ENCODE assay signal across 22 cellular contexts in genomic region chr1:38207906-38208305, GRCh38.
DNase-seq lines count a peak whose midpoint lies in the region; ATAC-seq, FAIRE-seq and TF ChIP-seq lines count a peak whose summit lies in the region.
"Had no signal": no experiment of that assay in that cellular context is flagged by ENCODE, and none has a peak within 500 bp of the region (broad histone marks: within the 10 kb centered on the region; RNA-seq: fewer than 3 reads in every experiment).

No MANE protein-coding gene starts in this region.

- H3K23ac ChIP-seq in H1 (ENCODE audit: insufficient read length), result no peak overlapping the region
- no peak overlapping the region for H3K23ac ChIP-seq in neuronal stem cell (ENCODE audit: low read depth, low read length, poor library complexity)

- H3K14ac ChIP-seq in H1 (ENCODE audit: insufficient read length), result no peak overlapping the region
- H3K14ac ChIP-seq in neuronal stem cell (ENCODE audit: low read length), result peak overlapping the region; percentile 43

- H3K9ac ChIP-seq in H1 (replicated peaks in 1 of 4; ENCODE audit: extremely low read depth in 1 of 4, low read depth in 3 of 4, low read length in 3 of 4), result no peak overlapping the region
- H3K9ac ChIP-seq in neuronal stem cell (ENCODE audit: low read depth, low read length, poor library complexity), result no peak overlapping the region
- H3K9ac ChIP-seq: BLaER1 treated with 17β-estradiol and CSF1 and Interleukin-3, amounts not matched to agents 10 nM and 100 nM had no signal

- H3K27ac ChIP-seq in H1 (ENCODE audit: low read depth, low read length) (no peak overlapping the region), neuronal stem cell (replicated peaks; ENCODE audit: low read length) (no peak overlapping the region)
- H3K27ac ChIP-seq: 22Rv1; A549; BLaER1 treated with 17β-estradiol and CSF1 and Interleukin-3, amounts not matched to agents 10 nM and 100 nM; C4-2B had no signal

- H3K23me2 ChIP-seq in H1 (ENCODE audit: low read depth, low read length), result no peaks in the 10 kb centered on the region

- no peaks in the 10 kb centered on the region for H3K36me3 ChIP-seq in H1 (ENCODE audit: control insufficient read depth in 2 of 4, insufficient read depth in 4 of 4, low read length in 3 of 4)
- no peaks in the 10 kb centered on the region for H3K36me3 ChIP-seq in neuronal stem cell (replicated peaks in 1 of 2; ENCODE audit: control insufficient read depth in 2 of 2, insufficient read depth in 2 of 2, low read length in 2 of 2)
- H3K36me3 ChIP-seq: BLaER1 treated with 17β-estradiol and CSF1 and Interleukin-3, amounts not matched to agents 10 nM and 100 nM had no signal

- H3K9me3 Mint-ChIP-seq in activated CD8-positive, alpha-beta memory T cell treated with anti-CD3 and anti-CD28 coated beads, Interleukin-2, amount 10 ng/mL, durations not matched to agents 7 days and 5 days (ENCODE audit: low read depth), result no peaks in the 10 kb centered on the region
- H3K9me3 Mint-ChIP-seq: CD4-positive, alpha-beta T cell; CD8-positive, alpha-beta T cell had no signal

- H4K5ac ChIP-seq in H1 (ENCODE audit: insufficient read length, low read depth, low read length), result no peak overlapping the region

- H4K8ac ChIP-seq in H1 (ENCODE audit: extremely low read depth, insufficient read depth, low read length) (no peak overlapping the region), neuronal stem cell (ENCODE audit: low read depth, low read length) (no peak overlapping the region)

- 0 out of 4 replicates have a peak, but pooled peaks of 1 of the 3 experiments have one; percentile 2 for TF ChIP-seq CTCF in H1 (IDR thresholded peaks at IDR 0.05; ENCODE audit: control extremely low read depth in 1 of 3, insufficient read depth in 1 of 3, low read depth in 1 of 3, low read length in 3 of 3)

- H2BK5ac ChIP-seq in H1 (ENCODE audit: low read depth, low read length) (no peak overlapping the region), neuronal stem cell (ENCODE audit: low read length) (peak overlapping the region; percentile 14)

- no peak for TF ChIP-seq EP300 in H1 (IDR thresholded peaks at IDR 0.05; ENCODE audit: borderline replicate concordance in 1 of 2, low read depth in 2 of 2, low read length in 2 of 2)

- peaks cover 6% of the 10 kb centered on the region for H3K27me3 Mint-ChIP-seq in activated CD8-positive, alpha-beta memory T cell treated with anti-CD3 and anti-CD28 coated beads, Interleukin-2, amount 10 ng/mL, durations not matched to agents 7 days and 5 days

- H3K4ac ChIP-seq in H1 (replicated peaks; ENCODE audit: insufficient read length, low read depth, low read length) (no peak overlapping the region), neuronal stem cell (ENCODE audit: low read length) (no peak overlapping the region)

- TF ChIP-seq RAD21 in H1 (IDR thresholded peaks at IDR 0.05 in 1 of 2, conservative IDR thresholded peaks at IDR 0.05 in 1 of 2; ENCODE audit: low read depth in 2 of 2, low read length in 2 of 2), result 0 out of 4 replicates have a peak, but pooled peaks of 1 of the 2 experiments have one; percentile 2

- no peak for FAIRE-seq in H1 (lab: Jason Lieb, UNC)
- FAIRE-seq: A549, D721Med, GM12878, GM12892, GM18507 had no signal

- no peaks in the 10 kb centered on the region for H3K79me2 ChIP-seq in H1 (ENCODE audit: control insufficient read depth in 1 of 2, insufficient read depth in 2 of 2, low read length in 2 of 2)

- no peak for TF ChIP-seq POLR2A in H1 (IDR thresholded peaks at IDR 0.05; ENCODE audit: control extremely low read depth in 1 of 2, low read depth in 2 of 2, low read length in 2 of 2)

- H2BK12ac ChIP-seq in H1 (ENCODE audit: low read depth, low read length), result peak overlapping the region; percentile 75; the same call in 1 of the 2 replicates
- no peak overlapping the region for H2BK12ac ChIP-seq in neuronal stem cell (ENCODE audit: low read length)

- H2AK5ac ChIP-seq in H1 (ENCODE audit: low read depth, low read length) (no peak overlapping the region), neuronal stem cell (ENCODE audit: low read depth, low read length) (peak overlapping the region; percentile 53)

- peak overlapping the region; percentile 78; the same call in 1 of the 2 replicates for H3K18ac ChIP-seq in H1 (ENCODE audit: extremely low read depth, low read length)
- H3K18ac ChIP-seq in neuronal stem cell (ENCODE audit: low read length), result peak overlapping the region; percentile 16

- H3K27ac Mint-ChIP-seq in activated CD8-positive, alpha-beta memory T cell treated with anti-CD3 and anti-CD28 coated beads, Interleukin-2, amount 10 ng/mL, durations not matched to agents 7 days and 5 days, result no peak overlapping the region
- H3K27ac Mint-ChIP-seq: B cell; CD4-positive, alpha-beta T cell; CD8-positive, alpha-beta T cell had no signal

- DNase-seq in activated CD8-positive, alpha-beta memory T cell treated with anti-CD3 and anti-CD28 coated beads for 24 hours, result peak; percentile 43
- DNase-seq in activated CD8-positive, alpha-beta memory T cell treated with anti-CD3 and anti-CD28 coated beads, Interleukin-2, amount 10 ng/mL, durations not matched to agents 7 days and 5 days, result no peak
- no peak for DNase-seq in H1 (ENCODE audit: low read depth in 1 of 2, low spot score in 2 of 2)
- DNase-seq in neuronal stem cell (ENCODE audit: low spot score), result no peak
- no peak for DNase-seq in EL
- DNase-seq: AML-193; Caco-2; Calu3; CD4-positive, alpha-beta T cell; CD8-positive, alpha-beta T cell; DMS79 treated with DMSO at 0.1 percent for 48 hours; GDM1 had no signal

- H2BK120ac ChIP-seq in H1 (replicated peaks; ENCODE audit: low read depth, low read length) (no peak overlapping the region), neuronal stem cell (ENCODE audit: low read depth, low read length) (no peak overlapping the region)

- H2AFZ ChIP-seq in H1 (ENCODE audit: low read length) (no peak overlapping the region), neuronal stem cell (ENCODE audit: low read length) (no peak overlapping the region)

- no peak overlapping the region for H3K56ac ChIP-seq in H1 (replicated peaks; ENCODE audit: insufficient read length, low read depth, low read length)

- H3K9me3 ChIP-seq in H1 (ENCODE audit: insufficient read depth in 2 of 2, low read depth in 1 of 2, low read length in 1 of 2) (no peaks in the 10 kb centered on the region), neuronal stem cell (replicated peaks in 1 of 2; ENCODE audit: control insufficient read depth in 2 of 2, insufficient read depth in 1 of 2, low read depth in 1 of 2, low read length in 2 of 2) (no peaks in the 10 kb centered on the region)
- H3K9me3 ChIP-seq: A549; BLaER1 treated with 17β-estradiol and CSF1 and Interleukin-3, amounts not matched to agents 10 nM and 100 nM; Caco-2 had no signal

- 83% methylated on average over 4 of the region's 4 CpGs; no CpG with 5 or more reads in 1 of the 2 experiments for WGBS in H1 (ENCODE audit: extremely low coverage in 1 of 2, insufficient coverage in 1 of 2, insufficient read length in 1 of 2, insufficient replicate concordance in 2 of 2, low coverage in 1 of 2, low lambda C conversion rate in 2 of 2, missing lambda C conversion rate in 1 of 2), 2 experiments
- no CpG with 5 or more reads among the region's 4 CpGs for WGBS in neuronal stem cell (ENCODE audit: extremely low coverage in 2 of 2, insufficient read length in 2 of 2, insufficient replicate concordance in 1 of 2), 2 donors

- peak overlapping the region; percentile 61; the same call in 1 of the 2 replicates for H2BK20ac ChIP-seq in H1 (ENCODE audit: low read length)

- H3K4me3 Mint-ChIP-seq in activated CD8-positive, alpha-beta memory T cell treated with anti-CD3 and anti-CD28 coated beads, Interleukin-2, amount 10 ng/mL, durations not matched to agents 7 days and 5 days, result no peak overlapping the region
- H3K4me3 Mint-ChIP-seq: B cell; CD4-positive, alpha-beta T cell; CD8-positive, alpha-beta T cell had no signal

- H4K91ac ChIP-seq in H1 (replicated peaks; ENCODE audit: insufficient read length, low read length) (no peak overlapping the region), neuronal stem cell (ENCODE audit: low read depth, low read length, poor library complexity) (no peak overlapping the region)

- H3K36me3 Mint-ChIP-seq in activated CD8-positive, alpha-beta memory T cell treated with anti-CD3 and anti-CD28 coated beads, Interleukin-2, amount 10 ng/mL, durations not matched to agents 7 days and 5 days, result no peaks in the 10 kb centered on the region
- H3K36me3 Mint-ChIP-seq: CD8-positive, alpha-beta T cell had no signal

- CTCF ChIA-PET in activated CD8-positive, alpha-beta memory T cell treated with anti-CD3 and anti-CD28 coated beads, Interleukin-2, amount 10 ng/mL, durations not matched to agents 7 days and 5 days (lab: Charles Lee), result no interaction called here
- CTCF ChIA-PET in H1 (lab: Charles Lee; ENCODE audit: partially characterized antibody), result interaction anchor here (1.4 kb wide), 1 partner anchor 28 kb away, joined by 4 read pairs; no protein-coding TSS in a partner anchor

- no peaks in the 10 kb centered on the region for H3K79me1 ChIP-seq in H1 (ENCODE audit: low read depth, low read length)
- H3K79me1 ChIP-seq in neuronal stem cell (ENCODE audit: low read depth, low read length), result no peaks in the 10 kb centered on the region

- POLR2A ChIA-PET in H1 (lab: Charles Lee; ENCODE audit: partially characterized antibody), result interaction anchor here (1.3 kb wide), 1 partner anchor 11 kb away, joined by 3 read pairs; no protein-coding TSS in a partner anchor

- no peak overlapping the region for H3K4me3 ChIP-seq in H1 (ENCODE audit: extremely low read depth in 1 of 4, insufficient read depth in 2 of 4, low read depth in 3 of 4, low read length in 4 of 4)
- H3K4me3 ChIP-seq in neuronal stem cell (ENCODE audit: low read length in 2 of 2), result no peak overlapping the region
- H3K4me3 ChIP-seq: A549; BLaER1 treated with 17β-estradiol and CSF1 and Interleukin-3, amounts not matched to agents 10 nM and 100 nM; GM12878 had no signal

- H3K4me1 ChIP-seq in H1 (replicated peaks in 1 of 4; ENCODE audit: control insufficient read depth in 3 of 4, insufficient read depth in 4 of 4, low read length in 3 of 4) (peaks cover 0 to 4% (median under 1%) of the 10 kb centered on the region in 4 experiments; a peak in 2 of 7 replicates), neuronal stem cell (ENCODE audit: control insufficient read depth in 2 of 2, insufficient read depth in 1 of 2, low read depth in 1 of 2, low read length in 2 of 2) (no peaks in the 10 kb centered on the region)
- H3K4me1 ChIP-seq: A549, Caco-2 had no signal

- ATAC-seq in activated CD8-positive, alpha-beta memory T cell treated with anti-CD3 and anti-CD28 coated beads, Interleukin-2, amount 10 ng/mL, durations not matched to agents 7 days and 5 days, result no peak
- ATAC-seq in HG02885 (IDR thresholded peaks at IDR 0.05; ENCODE audit: poor library complexity, unreplicated experiment), result no peak
- ATAC-seq: A549; CD8-positive, alpha-beta T cell had no signal

- H3K4me1 Mint-ChIP-seq in activated CD8-positive, alpha-beta memory T cell treated with anti-CD3 and anti-CD28 coated beads, Interleukin-2, amount 10 ng/mL, durations not matched to agents 7 days and 5 days, result no peaks in the 10 kb centered on the region

- H2BK15ac ChIP-seq in H1 (ENCODE audit: low read length), result 0 out of 2 replicates have a peak overlapping the region, but pooled peaks have one; percentile 16
- H2BK15ac ChIP-seq in neuronal stem cell (ENCODE audit: low read length), result no peak overlapping the region

- H3K4me2 ChIP-seq in H1 (ENCODE audit: insufficient read depth in 1 of 2, low read depth in 2 of 2, low read length in 2 of 2) (no peak overlapping the region), neuronal stem cell (ENCODE audit: insufficient read depth, low read length, poor library complexity, severe bottlenecking) (no peak overlapping the region)
- H3K4me2 ChIP-seq: A549 had no signal

- H4K20me1 ChIP-seq in H1 (replicated peaks in 1 of 2; ENCODE audit: control insufficient read depth in 1 of 2, insufficient read depth in 2 of 2, low read length in 2 of 2), result no peaks in the 10 kb centered on the region
- H4K20me1 ChIP-seq: BLaER1 treated with 17β-estradiol and CSF1 and Interleukin-3, amounts not matched to agents 10 nM and 100 nM had no signal

- H3K27me3 ChIP-seq in H1 (replicated peaks in 1 of 4; ENCODE audit: control insufficient read depth in 3 of 4, extremely low read depth in 1 of 4, insufficient read depth in 3 of 4, low read length in 3 of 4) (no peaks in the 10 kb centered on the region; a peak in 1 of 7 replicates), neuronal stem cell (ENCODE audit: control insufficient read depth in 3 of 3, insufficient read depth in 3 of 3, low read depth in 1 of 3, low read length in 3 of 3) (peaks cover 0 to 21% (median 0%) of the 10 kb centered on the region in 3 experiments)
- H3K27me3 ChIP-seq: BLaER1 treated with 17β-estradiol and CSF1 and Interleukin-3, amounts not matched to agents 10 nM and 100 nM had no signal
